11 cellular contexts compared by ENCODE assay signal in the genomic region with DNA sequence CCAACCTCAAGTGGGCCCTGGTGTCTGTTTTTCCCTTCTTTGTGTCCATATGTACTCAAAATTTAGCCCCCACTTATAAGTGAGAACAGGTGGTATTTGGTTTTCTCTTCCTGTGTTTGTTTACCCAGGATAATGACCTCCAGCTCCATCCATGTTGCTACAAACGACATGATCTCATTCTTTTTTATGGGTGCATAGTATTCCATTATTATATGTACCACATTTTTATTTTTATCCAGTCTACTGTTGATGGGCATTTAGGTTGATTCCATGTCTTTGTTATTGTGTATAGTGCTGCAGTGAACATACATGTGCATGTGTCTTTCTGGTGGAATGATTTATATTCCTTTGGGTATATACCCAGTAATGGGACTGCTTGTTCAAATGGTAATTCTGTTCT. TPM values are rescaled to one million over a fixed set of nuclear protein-coding genes. Genes with fewer than 3 reads are reported as not detected.
"Had no signal": no experiment of that assay in that cellular context is flagged by ENCODE, and none has a peak within 500 bp of the region (broad histone marks: within the 10 kb centered on the region; RNA-seq: fewer than 3 reads in every experiment).

No MANE protein-coding gene starts in this region.

- H3K9ac ChIP-seq: GM23248, KMS-11 had no signal

- H2AFZ ChIP-seq: GM23248 had no signal

- H3K4me3 ChIP-seq: GM23248, HAP-1 had no signal

- H3K9me3 ChIP-seq: HAP-1 had no signal

- H3K27ac ChIP-seq: GM23248, KMS-11 had no signal

- H3K4me2 ChIP-seq: KMS-11 had no signal

- ATAC-seq: HCT116 had no signal

- FAIRE-seq: HTR-8/SVneo had no signal

- DNase-seq: GM23248, GOT3, H7, IMR-90, KBM-7 had no signal

- H3K4me1 ChIP-seq: HAP-1 had no signal

- H3K36me3 ChIP-seq: HAP-1 had no signal

RNA-seq across cellular contexts. Expression of a gene that starts 27.6 kb away (rescaled TPM):
- total RNA-seq: GM23248, H4, H7, HT-29, IMR-90 had no signal
- polyA plus RNA-seq: GM23248, IMR-90 had no signal
